Comparison of ENCODE assay signal across 19 cellular contexts in genomic region chr1:80825067-80825466, GRCh38.
"Had no signal": no experiment of that assay in that cellular context is flagged by ENCODE, and none has a peak within 500 bp of the region (broad histone marks: within the 10 kb centered on the region; RNA-seq: fewer than 3 reads in every experiment).

No MANE protein-coding gene starts in this region.

- DNase-seq: dermis blood vessel endothelial cell; effector CD4-positive, alpha-beta T cell; endodermal cell; erythroblast; foreskin melanocyte; head of caudate nucleus; hippocampal formation; left colon; mesendoderm; mucosa of descending colon; naive thymus-derived CD8-positive, alpha-beta T cell; posterior cingulate gyrus; stimulated activated CD4-positive, alpha-beta T cell treated with anti-CD3 and anti-CD28 coated beads, Interleukin-2, amount 100 ng/mL, for 24 hours; stimulated activated CD4-positive, alpha-beta T cell treated with anti-CD3 and anti-CD28 coated beads, Interleukin-4, amount 100 ng/mL, for 4 hours; stimulated activated naive B cell treated with anti-CD40 and anti-IgM and Interleukin-4, amounts not matched to agents 10 μg/mL and 1 μg/mL and 100 μg/mL, for 72 hours; stimulated activated naive CD8-positive, alpha-beta T cell treated with anti-CD3 and anti-CD28 coated beads, Interleukin-15, amount 100 ng/mL, for 72 hours; testis; transverse colon had no signal

- H3K4me3 ChIP-seq: mucosa of descending colon, testis, transverse colon had no signal

- H3K27ac ChIP-seq: testis, transverse colon had no signal

- H3K27me3 ChIP-seq: testis, transverse colon had no signal

- H3K9me3 ChIP-seq: mucosa of descending colon, testis, transverse colon had no signal

- H3K36me3 ChIP-seq: transverse colon had no signal

- ATAC-seq: left colon; mucosa of descending colon; naive thymus-derived CD8-positive, alpha-beta T cell; sciatic nerve; stimulated activated naive B cell treated with anti-CD40 and anti-IgM and Interleukin-4, amounts not matched to agents 10 μg/mL and 1 μg/mL and 100 μg/mL, for 72 hours; stimulated activated naive CD8-positive, alpha-beta T cell treated with anti-CD3 and anti-CD28 coated beads, Interleukin-15, amount 100 ng/mL, for 72 hours had no signal

- H3K4me1 ChIP-seq: testis had no signal
